In genomic region chr1:173862769-173863223, GRCh38 we compare ENCODE assay signal across 1 cellular context.
TF ChIP-seq lines count a peak whose summit lies in the region.

No MANE protein-coding gene starts in this region.

TF ChIP-seq in A549, 52 proteins besides CTCF, POLR2A, EP300 and RAD21 (continued from another document):
- TF ChIP-seq, protein P1, sequence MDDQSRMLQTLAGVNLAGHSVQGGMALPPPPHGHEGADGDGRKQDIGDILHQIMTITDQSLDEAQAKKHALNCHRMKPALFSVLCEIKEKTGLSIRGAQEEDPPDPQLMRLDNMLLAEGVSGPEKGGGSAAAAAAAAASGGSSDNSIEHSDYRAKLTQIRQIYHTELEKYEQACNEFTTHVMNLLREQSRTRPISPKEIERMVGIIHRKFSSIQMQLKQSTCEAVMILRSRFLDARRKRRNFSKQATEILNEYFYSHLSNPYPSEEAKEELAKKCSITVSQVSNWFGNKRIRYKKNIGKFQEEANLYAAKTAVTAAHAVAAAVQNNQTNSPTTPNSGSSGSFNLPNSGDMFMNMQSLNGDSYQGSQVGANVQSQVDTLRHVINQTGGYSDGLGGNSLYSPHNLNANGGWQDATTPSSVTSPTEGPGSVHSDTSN (IDR thresholded peaks at IDR 0.05): 0 out of 2 replicates have a peak, but pooled peaks have one; percentile 7
- 0 out of 2 replicates have a peak, but pooled peaks have one; percentile 11 for TF ChIP-seq JUNB (IDR thresholded peaks at IDR 0.05)
